ENCODE assay signal across 8 cellular contexts in the genomic region with DNA sequence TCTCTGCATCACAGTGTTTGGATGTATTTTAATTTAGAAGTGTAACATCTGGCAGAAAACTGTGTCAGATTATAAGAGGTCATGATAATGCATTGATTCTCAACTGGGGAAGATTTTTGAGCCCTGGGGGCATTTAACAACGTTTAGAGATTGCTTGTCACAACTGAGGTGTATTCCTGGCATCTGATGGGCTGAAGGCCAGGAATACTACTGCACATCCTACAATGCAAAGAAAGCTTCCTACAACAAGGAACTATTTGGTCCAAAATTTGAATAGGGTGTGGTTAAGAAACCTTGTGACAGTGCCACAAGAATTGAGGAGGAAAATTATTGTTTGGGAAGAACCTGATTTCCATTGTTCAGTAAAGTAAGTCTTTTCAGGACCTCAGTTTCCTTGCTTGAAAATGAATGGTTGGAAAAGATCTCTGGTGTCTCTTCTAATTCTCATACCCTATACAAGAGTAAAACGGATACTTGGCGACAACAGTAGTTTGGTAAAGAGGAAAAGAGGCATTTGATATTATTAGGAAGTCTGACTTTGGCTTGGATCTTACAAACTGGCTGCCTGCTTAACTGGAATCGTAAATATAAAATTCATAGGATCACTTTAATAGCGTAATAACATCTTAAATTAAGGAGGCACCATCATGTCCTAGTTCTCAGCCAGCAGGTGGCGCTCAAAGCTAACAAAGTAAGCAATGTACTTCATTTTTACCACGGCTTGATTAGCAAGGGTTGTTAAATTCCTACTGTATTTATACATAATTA. TPM values are rescaled to one million over a fixed set of nuclear protein-coding genes. Genes with fewer than 3 reads are reported as not detected.
DNase-seq lines count a peak whose midpoint lies in the region; ATAC-seq and TF ChIP-seq lines count a peak whose summit lies in the region.

No MANE protein-coding gene starts in this region.

- H3K4me2 ChIP-seq in neuronal stem cell (ENCODE audit: insufficient read depth, low read length, poor library complexity, severe bottlenecking): no peak overlapping the region

- H2BK12ac ChIP-seq in neuronal stem cell (ENCODE audit: low read length): no peak overlapping the region

- no peaks in the 10 kb centered on the region for H3K4me1 ChIP-seq in neuronal stem cell (ENCODE audit: control insufficient read depth in 2 of 2, insufficient read depth in 1 of 2, low read depth in 1 of 2, low read length in 2 of 2)

- H3K4me3 ChIP-seq in fibroblast of pulmonary artery (replicated peaks; ENCODE audit: low read depth, low read length): no peak overlapping the region
- H3K4me3 ChIP-seq in neuronal stem cell (ENCODE audit: low read length in 2 of 2): no peak overlapping the region

- no peak overlapping the region for H3K27ac Mint-ChIP-seq in stimulated activated naive CD8-positive, alpha-beta T cell treated with anti-CD3 and anti-CD28 coated beads, Interleukin-15, amount 100 ng/mL, for 72 hours

- H3K79me1 ChIP-seq in neuronal stem cell (ENCODE audit: low read depth, low read length): no peaks in the 10 kb centered on the region

- no peak for ATAC-seq in stimulated activated naive CD8-positive, alpha-beta T cell treated with anti-CD3 and anti-CD28 coated beads, Interleukin-15, amount 100 ng/mL, for 72 hours
- ATAC-seq in HG03108 (IDR thresholded peaks at IDR 0.05; ENCODE audit: unreplicated experiment): no peak

- H2AK5ac ChIP-seq in neuronal stem cell (ENCODE audit: low read depth, low read length): no peak overlapping the region

- H3K27me3 ChIP-seq in neuronal stem cell (ENCODE audit: control insufficient read depth in 3 of 3, insufficient read depth in 3 of 3, low read depth in 1 of 3, low read length in 3 of 3): no peaks in the 10 kb centered on the region

- H3K4me3 Mint-ChIP-seq in stimulated activated naive CD8-positive, alpha-beta T cell treated with anti-CD3 and anti-CD28 coated beads, Interleukin-15, amount 100 ng/mL, for 72 hours: no peak overlapping the region

- no CpG with 5 or more reads among the region's 7 CpGs for WGBS in neuronal stem cell (ENCODE audit: extremely low coverage in 2 of 2, insufficient read length in 2 of 2, insufficient replicate concordance in 1 of 2), 2 donors

- peaks cover 0 to 6% of the 10 kb centered on the region in 2 donors for H3K9me3 Mint-ChIP-seq in stimulated activated naive CD8-positive, alpha-beta T cell treated with anti-CD3 and anti-CD28 coated beads, Interleukin-15, amount 100 ng/mL, for 72 hours

- no peak overlapping the region for H3K4ac ChIP-seq in neuronal stem cell (ENCODE audit: low read length)

- no peak overlapping the region for H3K14ac ChIP-seq in neuronal stem cell (ENCODE audit: low read length)

- no peak overlapping the region for H2BK5ac ChIP-seq in neuronal stem cell (ENCODE audit: low read length)

- H2BK120ac ChIP-seq in neuronal stem cell (ENCODE audit: low read depth, low read length): no peak overlapping the region

- H3K27ac ChIP-seq in neuronal stem cell (replicated peaks; ENCODE audit: low read length): no peak overlapping the region

- peaks cover 16% of the 10 kb centered on the region for H3K4me1 Mint-ChIP-seq in stimulated activated naive CD8-positive, alpha-beta T cell treated with anti-CD3 and anti-CD28 coated beads, Interleukin-15, amount 100 ng/mL, for 72 hours

- DNase-seq in ELF-1 (ENCODE audit: low read depth, low spot score) (peak; percentile 27), KG1 (lab: John Stamatoyannopoulos, UW) (peak; percentile 72), RKO (ENCODE audit: low spot score) (peak; percentile 83), activated T-helper 1 cell treated with Interleukin-2 at 50 U/mL for 16 hours (ENCODE audit: low read depth) (peak; percentile 62), fibroblast of pulmonary artery (ENCODE audit: low read depth) (peak; percentile 92), neuronal stem cell (ENCODE audit: low spot score) (peak; percentile 75)
- DNase-seq in stimulated activated naive CD8-positive, alpha-beta T cell treated with anti-CD3 and anti-CD28 coated beads, Interleukin-15, amount 100 ng/mL, for 72 hours: peak; percentile 63 to 66

- H3K23ac ChIP-seq in neuronal stem cell (ENCODE audit: low read depth, low read length, poor library complexity): no peak overlapping the region

- peak; percentile 78 for TF ChIP-seq CTCF in fibroblast of pulmonary artery (IDR thresholded peaks at IDR 0.05; ENCODE audit: low read length, missing control alignments)

- no peak overlapping the region for H4K91ac ChIP-seq in neuronal stem cell (ENCODE audit: low read depth, low read length, poor library complexity)

- H2AFZ ChIP-seq in neuronal stem cell (ENCODE audit: low read length): no peak overlapping the region

- peaks cover 0 to 1% of the 10 kb centered on the region in 2 donors for H3K36me3 ChIP-seq in neuronal stem cell (replicated peaks in 1 of 2; ENCODE audit: control insufficient read depth in 2 of 2, insufficient read depth in 2 of 2, low read length in 2 of 2)

- H4K8ac ChIP-seq in neuronal stem cell (ENCODE audit: low read depth, low read length): no peak overlapping the region

- H2BK15ac ChIP-seq in neuronal stem cell (ENCODE audit: low read length): no peak overlapping the region

- peaks cover 10% of the 10 kb centered on the region for H3K27me3 Mint-ChIP-seq in stimulated activated naive CD8-positive, alpha-beta T cell treated with anti-CD3 and anti-CD28 coated beads, Interleukin-15, amount 100 ng/mL, for 72 hours

- H3K18ac ChIP-seq in neuronal stem cell (ENCODE audit: low read length): no peak overlapping the region

- no peak overlapping the region for H3K9ac ChIP-seq in neuronal stem cell (ENCODE audit: low read depth, low read length, poor library complexity)

- peaks cover 0 to 5% of the 10 kb centered on the region in 2 donors for H3K9me3 ChIP-seq in neuronal stem cell (replicated peaks in 1 of 2; ENCODE audit: control insufficient read depth in 2 of 2, insufficient read depth in 1 of 2, low read depth in 1 of 2, low read length in 2 of 2)

RNA-seq across cellular contexts. Expression of a gene that starts 4.3 kb away (rescaled TPM):
- polyA plus RNA-seq in neuronal stem cell (2013, experiment 1 of 2): 0.07 TPM
- polyA plus RNA-seq in neuronal stem cell (2013, experiment 2 of 2): not detected

Comparison
In these comparisons a context has a peak if more than half of its experiments do, and no peak if none do; other contexts are left out.
1. DNase-seq: peak in every context shown above with its lines; median percentile 92 in fibroblast of pulmonary artery; 83 in RKO; 75 in neuronal stem cell; 72 in KG1; 64 in stimulated activated naive CD8-positive, alpha-beta T cell treated with anti-CD3 and anti-CD28 coated beads, Interleukin-15, amount 100 ng/mL, for 72 hours; 62 in activated T-helper 1 cell treated with Interleukin-2 at 50 U/mL for 16 hours; 27 in ELF-1.